16 cellular contexts compared by ENCODE assay signal in genomic region chr9:108270041-108270440, GRCh38.
DNase-seq lines count a peak whose midpoint lies in the region; TF ChIP-seq lines count a peak whose summit lies in the region.
"Had no signal": no experiment of that assay in that cellular context is flagged by ENCODE, and none has a peak within 500 bp of the region (broad histone marks: within the 10 kb centered on the region; RNA-seq: fewer than 3 reads in every experiment).

No MANE protein-coding gene starts in this region.

- H3K36me3 ChIP-seq in smooth muscle cell (ENCODE audit: low read depth) (no peaks in the 10 kb centered on the region), right atrium auricular region (no peaks in the 10 kb centered on the region)
- H3K36me3 ChIP-seq: colonic mucosa, left ventricle myocardium inferior, prostate gland had no signal

- no peaks in the 10 kb centered on the region for H4K20me1 ChIP-seq in smooth muscle cell (ENCODE audit: low read depth)

- H3K4me3 ChIP-seq in epithelial cell of esophagus (ENCODE audit: low read length) (no peak overlapping the region), smooth muscle cell (no peak overlapping the region), right atrium auricular region (no peak overlapping the region)
- H3K4me3 ChIP-seq: colonic mucosa, left ventricle myocardium inferior, prostate gland had no signal

- H3F3A ChIP-seq in smooth muscle cell (ENCODE audit: low read depth), result peaks cover 6% of the 10 kb centered on the region

- H3K4me3 Mint-ChIP-seq in chondrocyte (ENCODE audit: unreplicated experiment), result no peak overlapping the region
- H3K4me3 Mint-ChIP-seq: activated T-cell treated with anti-CD3 and anti-CD28 coated beads, Interleukin-2, amount 50 U/mL, for 72 hours had no signal

- no peaks in the 10 kb centered on the region for H3K9me3 Mint-ChIP-seq in chondrocyte (ENCODE audit: low read depth)

- peaks cover 22% of the 10 kb centered on the region for H3K4me1 Mint-ChIP-seq in chondrocyte (ENCODE audit: low read depth)

- TF ChIP-seq CTCF in epithelial cell of esophagus (IDR thresholded peaks at IDR 0.05; ENCODE audit: insufficient read depth, low read depth, low read length, missing control alignments), result peak; percentile 2
- TF ChIP-seq CTCF in smooth muscle cell (IDR thresholded peaks at IDR 0.05; ENCODE audit: borderline replicate concordance, insufficient read depth, poor library complexity, severe bottlenecking), result no peak
- no peak for TF ChIP-seq CTCF in chondrocyte (IDR thresholded peaks at IDR 0.05)
- no peak for TF ChIP-seq CTCF in right atrium auricular region (IDR thresholded peaks at IDR 0.05)

- H3K79me2 ChIP-seq in smooth muscle cell (ENCODE audit: low read depth), result no peaks in the 10 kb centered on the region

- no peak overlapping the region for H3K27ac Mint-ChIP-seq in chondrocyte (ENCODE audit: unreplicated experiment)
- H3K27ac Mint-ChIP-seq: activated T-cell treated with anti-CD3 and anti-CD28 coated beads, Interleukin-2, amount 50 U/mL, for 72 hours had no signal

- no peak overlapping the region for H3K4me2 ChIP-seq in smooth muscle cell

- H3K9me3 ChIP-seq in smooth muscle cell (replicated peaks; ENCODE audit: low read depth), result no peaks in the 10 kb centered on the region
- no peaks in the 10 kb centered on the region for H3K9me3 ChIP-seq in right atrium auricular region
- H3K9me3 ChIP-seq: colonic mucosa, left ventricle myocardium inferior, prostate gland had no signal

- H3K9ac ChIP-seq in smooth muscle cell (ENCODE audit: low read depth), result peak overlapping the region; percentile 87

- peaks cover 12% of the 10 kb centered on the region for H3K4me1 ChIP-seq in smooth muscle cell (ENCODE audit: low read depth)
- H3K4me1 ChIP-seq in right atrium auricular region, result peaks cover 0 to 7% of the 10 kb centered on the region in 2 donors
- H3K4me1 ChIP-seq: colonic mucosa, prostate gland had no signal

- H2AFZ ChIP-seq in smooth muscle cell (ENCODE audit: low read depth), result no peak overlapping the region

- H3K27me3 ChIP-seq in smooth muscle cell (ENCODE audit: low read depth) (no peaks in the 10 kb centered on the region), right atrium auricular region (no peaks in the 10 kb centered on the region)
- H3K27me3 ChIP-seq: colonic mucosa had no signal

- DNase-seq in DMS53 (lab: John Stamatoyannopoulos, UW) (peak; percentile 8), DMS53 treated with DMSO at 0.1 percent for 48 hours (lab: John Stamatoyannopoulos, UW; ENCODE audit: unreplicated experiment) (no peak), RPMI7951 (ENCODE audit: low read depth) (peak; percentile 85), epithelial cell of esophagus (ENCODE audit: low read depth) (peak; percentile 27), smooth muscle cell (lab: John Stamatoyannopoulos, UW; ENCODE audit: unreplicated experiment) (no peak), chondrocyte (ENCODE audit: low spot score) (no peak), right atrium auricular region (ENCODE audit: low spot score) (no peak)
- no peak for DNase-seq in activated T-cell treated with anti-CD3 and anti-CD28 coated beads, Interleukin-2, amount 50 U/mL, for 48 hours
- DNase-seq: 8988T; activated CD4-positive, alpha-beta T cell treated with anti-CD3 and anti-CD28 coated beads, Interleukin-2, amount 50 U/mL, for 1 hour; activated T-cell treated with anti-CD3 and anti-CD28 coated beads, Interleukin-2, amount 50 U/mL, for 72 hours; colonic mucosa; left ventricle myocardium inferior; NCI-H2029; T-helper 9 cell had no signal

- peaks cover 4% of the 10 kb centered on the region for H3K27me3 Mint-ChIP-seq in chondrocyte (ENCODE audit: low read depth)

- H3K27ac ChIP-seq in smooth muscle cell (ENCODE audit: low read depth), result peak overlapping the region; percentile 89
- H3K27ac ChIP-seq in right atrium auricular region, result no peak overlapping the region
- H3K27ac ChIP-seq: left ventricle myocardium inferior, prostate gland had no signal

- H3K36me3 Mint-ChIP-seq in chondrocyte (ENCODE audit: low read depth), result no peaks in the 10 kb centered on the region

- WGBS in smooth muscle cell (ENCODE audit: low lambda C conversion rate), result 81% methylated on average over 1 of the region's 1 CpG

Comparison
In these comparisons a context has a peak if more than half of its experiments do, and no peak if none do; other contexts are left out.
1. DNase-seq: peak in DMS53 (single experiment), RPMI7951 (single experiment) and epithelial cell of esophagus (single experiment); none in DMS53 treated with DMSO at 0.1 percent for 48 hours (single experiment), smooth muscle cell (single experiment), chondrocyte (single experiment), right atrium auricular region (single experiment) and activated T-cell treated with anti-CD3 and anti-CD28 coated beads, Interleukin-2, amount 50 U/mL, for 48 hours (0 of 2).